ENCODE assay signal across 1 cellular context in genomic region chr16:72948238-72948559, GRCh38.
TF ChIP-seq lines count a peak whose summit lies in the region.

No MANE protein-coding gene starts in this region.

TF ChIP-seq in HepG2, 621 proteins besides CTCF, POLR2A, EP300 and RAD21 (continued from another document and continues in another):
- TF ChIP-seq ZNF576 (CRISPR knock-in tag; IDR thresholded peaks at IDR 0.05) (no peak), REL (CRISPR knock-in tag; conservative IDR thresholded peaks at IDR 0.05) (no peak), ZNF414 (CRISPR knock-in tag; IDR thresholded peaks at IDR 0.05) (peak; percentile 34; the same call in 1 of the 2 replicates), HDAC6 (IDR thresholded peaks at IDR 0.05; ENCODE audit: low read depth, low read length) (no peak), ESRRA (CRISPR knock-in tag; IDR thresholded peaks at IDR 0.05; ENCODE audit: low read depth) (peak; percentile 10; the same call in 1 of the 2 replicates), ZNF781 (CRISPR knock-in tag; IDR thresholded peaks at IDR 0.05; ENCODE audit: borderline replicate concordance, not compliant biosample characterization) (peak; percentile 43), STAT5B (CRISPR knock-in tag; IDR thresholded peaks at IDR 0.05) (no peak), ARNTL (CRISPR knock-in tag; IDR thresholded peaks at IDR 0.05) (0 out of 2 replicates have a peak, but pooled peaks have one; percentile 15), XRCC5 (optimal IDR thresholded peaks at IDR 0.05; ENCODE audit: low read length) (peak; percentile 8), FOXJ3 (CRISPR knock-in tag; IDR thresholded peaks at IDR 0.05; ENCODE audit: borderline replicate concordance) (0 out of 2 replicates have a peak, but pooled peaks have one; percentile 5), EEA1 (CRISPR knock-in tag; IDR thresholded peaks at IDR 0.05; ENCODE audit: borderline replicate concordance) (no peak), JUN (CRISPR knock-in tag; IDR thresholded peaks at IDR 0.05) (0 out of 2 replicates have a peak, but pooled peaks have one; percentile 13), ZNF703 (CRISPR knock-in tag; IDR thresholded peaks at IDR 0.05; ENCODE audit: borderline replicate concordance) (0 out of 2 replicates have a peak, but pooled peaks have one; percentile 6), MLX (CRISPR knock-in tag; IDR thresholded peaks at IDR 0.05) (no peak), NCOA2 (CRISPR knock-in tag; IDR thresholded peaks at IDR 0.05) (no peak), KLF9 (CRISPR knock-in tag; IDR thresholded peaks at IDR 0.05; ENCODE audit: low read depth) (0 out of 2 replicates have a peak, but pooled peaks have one; percentile 1), ZNF891 (CRISPR knock-in tag; IDR thresholded peaks at IDR 0.05) (no peak), ZNF7 (CRISPR knock-in tag; IDR thresholded peaks at IDR 0.05) (no peak), ZNF782 (CRISPR knock-in tag; IDR thresholded peaks at IDR 0.05; ENCODE audit: borderline replicate concordance) (no peak), PAWR (CRISPR knock-in tag; IDR thresholded peaks at IDR 0.05; ENCODE audit: borderline replicate concordance) (no peak), MAFF (IDR thresholded peaks at IDR 0.05; ENCODE audit: low read depth, low read length) (no peak), KLF16 (CRISPR knock-in tag; IDR thresholded peaks at IDR 0.05) (no peak), GFI1 (CRISPR knock-in tag; IDR thresholded peaks at IDR 0.05; ENCODE audit: borderline replicate concordance) (peak; percentile 13; the same call in 1 of the 2 replicates), KDM5A (IDR thresholded peaks at IDR 0.05; ENCODE audit: borderline replicate concordance, low read length) (no peak), CCAR2 (optimal IDR thresholded peaks at IDR 0.05; ENCODE audit: low read depth, low read length) (no peak), DR1 (CRISPR knock-in tag; IDR thresholded peaks at IDR 0.05) (no peak), DPF2 (CRISPR knock-in tag; IDR thresholded peaks at IDR 0.05; ENCODE audit: borderline replicate concordance, low read depth) (no peak), TIGD3 (CRISPR knock-in tag; IDR thresholded peaks at IDR 0.05; ENCODE audit: borderline replicate concordance) (0 out of 2 replicates have a peak, but pooled peaks have one; percentile 23)
- TF ChIP-seq, protein P1, sequence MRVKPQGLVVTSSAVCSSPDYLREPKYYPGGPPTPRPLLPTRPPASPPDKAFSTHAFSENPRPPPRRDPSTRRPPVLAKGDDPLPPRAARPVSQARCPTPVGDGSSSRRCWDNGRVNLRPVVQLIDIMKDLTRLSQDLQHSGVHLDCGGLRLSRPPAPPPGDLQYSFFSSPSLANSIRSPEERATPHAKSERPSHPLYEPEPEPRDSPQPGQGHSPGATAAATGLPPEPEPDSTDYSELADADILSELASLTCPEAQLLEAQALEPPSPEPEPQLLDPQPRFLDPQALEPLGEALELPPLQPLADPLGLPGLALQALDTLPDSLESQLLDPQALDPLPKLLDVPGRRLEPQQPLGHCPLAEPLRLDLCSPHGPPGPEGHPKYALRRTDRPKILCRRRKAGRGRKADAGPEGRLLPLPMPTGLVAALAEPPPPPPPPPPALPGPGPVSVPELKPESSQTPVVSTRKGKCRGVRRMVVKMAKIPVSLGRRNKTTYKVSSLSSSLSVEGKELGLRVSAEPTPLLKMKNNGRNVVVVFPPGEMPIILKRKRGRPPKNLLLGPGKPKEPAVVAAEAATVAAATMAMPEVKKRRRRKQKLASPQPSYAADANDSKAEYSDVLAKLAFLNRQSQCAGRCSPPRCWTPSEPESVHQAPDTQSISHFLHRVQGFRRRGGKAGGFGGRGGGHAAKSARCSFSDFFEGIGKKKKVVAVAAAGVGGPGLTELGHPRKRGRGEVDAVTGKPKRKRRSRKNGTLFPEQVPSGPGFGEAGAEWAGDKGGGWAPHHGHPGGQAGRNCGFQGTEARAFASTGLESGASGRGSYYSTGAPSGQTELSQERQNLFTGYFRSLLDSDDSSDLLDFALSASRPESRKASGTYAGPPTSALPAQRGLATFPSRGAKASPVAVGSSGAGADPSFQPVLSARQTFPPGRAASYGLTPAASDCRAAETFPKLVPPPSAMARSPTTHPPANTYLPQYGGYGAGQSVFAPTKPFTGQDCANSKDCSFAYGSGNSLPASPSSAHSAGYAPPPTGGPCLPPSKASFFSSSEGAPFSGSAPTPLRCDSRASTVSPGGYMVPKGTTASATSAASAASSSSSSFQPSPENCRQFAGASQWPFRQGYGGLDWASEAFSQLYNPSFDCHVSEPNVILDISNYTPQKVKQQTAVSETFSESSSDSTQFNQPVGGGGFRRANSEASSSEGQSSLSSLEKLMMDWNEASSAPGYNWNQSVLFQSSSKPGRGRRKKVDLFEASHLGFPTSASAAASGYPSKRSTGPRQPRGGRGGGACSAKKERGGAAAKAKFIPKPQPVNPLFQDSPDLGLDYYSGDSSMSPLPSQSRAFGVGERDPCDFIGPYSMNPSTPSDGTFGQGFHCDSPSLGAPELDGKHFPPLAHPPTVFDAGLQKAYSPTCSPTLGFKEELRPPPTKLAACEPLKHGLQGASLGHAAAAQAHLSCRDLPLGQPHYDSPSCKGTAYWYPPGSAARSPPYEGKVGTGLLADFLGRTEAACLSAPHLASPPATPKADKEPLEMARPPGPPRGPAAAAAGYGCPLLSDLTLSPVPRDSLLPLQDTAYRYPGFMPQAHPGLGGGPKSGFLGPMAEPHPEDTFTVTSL (CRISPR knock-in tag; IDR thresholded peaks at IDR 0.05; ENCODE audit: borderline replicate concordance): no peak
- TF ChIP-seq, protein P2, sequence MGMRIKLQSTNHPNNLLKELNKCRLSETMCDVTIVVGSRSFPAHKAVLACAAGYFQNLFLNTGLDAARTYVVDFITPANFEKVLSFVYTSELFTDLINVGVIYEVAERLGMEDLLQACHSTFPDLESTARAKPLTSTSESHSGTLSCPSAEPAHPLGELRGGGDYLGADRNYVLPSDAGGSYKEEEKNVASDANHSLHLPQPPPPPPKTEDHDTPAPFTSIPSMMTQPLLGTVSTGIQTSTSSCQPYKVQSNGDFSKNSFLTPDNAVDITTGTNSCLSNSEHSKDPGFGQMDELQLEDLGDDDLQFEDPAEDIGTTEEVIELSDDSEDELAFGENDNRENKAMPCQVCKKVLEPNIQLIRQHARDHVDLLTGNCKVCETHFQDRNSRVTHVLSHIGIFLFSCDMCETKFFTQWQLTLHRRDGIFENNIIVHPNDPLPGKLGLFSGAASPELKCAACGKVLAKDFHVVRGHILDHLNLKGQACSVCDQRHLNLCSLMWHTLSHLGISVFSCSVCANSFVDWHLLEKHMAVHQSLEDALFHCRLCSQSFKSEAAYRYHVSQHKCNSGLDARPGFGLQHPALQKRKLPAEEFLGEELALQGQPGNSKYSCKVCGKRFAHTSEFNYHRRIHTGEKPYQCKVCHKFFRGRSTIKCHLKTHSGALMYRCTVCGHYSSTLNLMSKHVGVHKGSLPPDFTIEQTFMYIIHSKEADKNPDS (CRISPR knock-in tag; IDR thresholded peaks at IDR 0.05): no peak
- TF ChIP-seq, protein P3, sequence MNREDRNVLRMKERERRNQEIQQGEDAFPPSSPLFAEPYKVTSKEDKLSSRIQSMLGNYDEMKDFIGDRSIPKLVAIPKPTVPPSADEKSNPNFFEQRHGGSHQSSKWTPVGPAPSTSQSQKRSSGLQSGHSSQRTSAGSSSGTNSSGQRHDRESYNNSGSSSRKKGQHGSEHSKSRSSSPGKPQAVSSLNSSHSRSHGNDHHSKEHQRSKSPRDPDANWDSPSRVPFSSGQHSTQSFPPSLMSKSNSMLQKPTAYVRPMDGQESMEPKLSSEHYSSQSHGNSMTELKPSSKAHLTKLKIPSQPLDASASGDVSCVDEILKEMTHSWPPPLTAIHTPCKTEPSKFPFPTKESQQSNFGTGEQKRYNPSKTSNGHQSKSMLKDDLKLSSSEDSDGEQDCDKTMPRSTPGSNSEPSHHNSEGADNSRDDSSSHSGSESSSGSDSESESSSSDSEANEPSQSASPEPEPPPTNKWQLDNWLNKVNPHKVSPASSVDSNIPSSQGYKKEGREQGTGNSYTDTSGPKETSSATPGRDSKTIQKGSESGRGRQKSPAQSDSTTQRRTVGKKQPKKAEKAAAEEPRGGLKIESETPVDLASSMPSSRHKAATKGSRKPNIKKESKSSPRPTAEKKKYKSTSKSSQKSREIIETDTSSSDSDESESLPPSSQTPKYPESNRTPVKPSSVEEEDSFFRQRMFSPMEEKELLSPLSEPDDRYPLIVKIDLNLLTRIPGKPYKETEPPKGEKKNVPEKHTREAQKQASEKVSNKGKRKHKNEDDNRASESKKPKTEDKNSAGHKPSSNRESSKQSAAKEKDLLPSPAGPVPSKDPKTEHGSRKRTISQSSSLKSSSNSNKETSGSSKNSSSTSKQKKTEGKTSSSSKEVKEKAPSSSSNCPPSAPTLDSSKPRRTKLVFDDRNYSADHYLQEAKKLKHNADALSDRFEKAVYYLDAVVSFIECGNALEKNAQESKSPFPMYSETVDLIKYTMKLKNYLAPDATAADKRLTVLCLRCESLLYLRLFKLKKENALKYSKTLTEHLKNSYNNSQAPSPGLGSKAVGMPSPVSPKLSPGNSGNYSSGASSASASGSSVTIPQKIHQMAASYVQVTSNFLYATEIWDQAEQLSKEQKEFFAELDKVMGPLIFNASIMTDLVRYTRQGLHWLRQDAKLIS (CRISPR knock-in tag; IDR thresholded peaks at IDR 0.05): no peak
- TF ChIP-seq, protein P4, sequence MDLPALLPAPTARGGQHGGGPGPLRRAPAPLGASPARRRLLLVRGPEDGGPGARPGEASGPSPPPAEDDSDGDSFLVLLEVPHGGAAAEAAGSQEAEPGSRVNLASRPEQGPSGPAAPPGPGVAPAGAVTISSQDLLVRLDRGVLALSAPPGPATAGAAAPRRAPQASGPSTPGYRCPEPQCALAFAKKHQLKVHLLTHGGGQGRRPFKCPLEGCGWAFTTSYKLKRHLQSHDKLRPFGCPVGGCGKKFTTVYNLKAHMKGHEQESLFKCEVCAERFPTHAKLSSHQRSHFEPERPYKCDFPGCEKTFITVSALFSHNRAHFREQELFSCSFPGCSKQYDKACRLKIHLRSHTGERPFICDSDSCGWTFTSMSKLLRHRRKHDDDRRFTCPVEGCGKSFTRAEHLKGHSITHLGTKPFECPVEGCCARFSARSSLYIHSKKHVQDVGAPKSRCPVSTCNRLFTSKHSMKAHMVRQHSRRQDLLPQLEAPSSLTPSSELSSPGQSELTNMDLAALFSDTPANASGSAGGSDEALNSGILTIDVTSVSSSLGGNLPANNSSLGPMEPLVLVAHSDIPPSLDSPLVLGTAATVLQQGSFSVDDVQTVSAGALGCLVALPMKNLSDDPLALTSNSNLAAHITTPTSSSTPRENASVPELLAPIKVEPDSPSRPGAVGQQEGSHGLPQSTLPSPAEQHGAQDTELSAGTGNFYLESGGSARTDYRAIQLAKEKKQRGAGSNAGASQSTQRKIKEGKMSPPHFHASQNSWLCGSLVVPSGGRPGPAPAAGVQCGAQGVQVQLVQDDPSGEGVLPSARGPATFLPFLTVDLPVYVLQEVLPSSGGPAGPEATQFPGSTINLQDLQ (CRISPR knock-in tag; IDR thresholded peaks at IDR 0.05): no peak; the same call in 1 of the 2 replicates
- TF ChIP-seq, protein P5, sequence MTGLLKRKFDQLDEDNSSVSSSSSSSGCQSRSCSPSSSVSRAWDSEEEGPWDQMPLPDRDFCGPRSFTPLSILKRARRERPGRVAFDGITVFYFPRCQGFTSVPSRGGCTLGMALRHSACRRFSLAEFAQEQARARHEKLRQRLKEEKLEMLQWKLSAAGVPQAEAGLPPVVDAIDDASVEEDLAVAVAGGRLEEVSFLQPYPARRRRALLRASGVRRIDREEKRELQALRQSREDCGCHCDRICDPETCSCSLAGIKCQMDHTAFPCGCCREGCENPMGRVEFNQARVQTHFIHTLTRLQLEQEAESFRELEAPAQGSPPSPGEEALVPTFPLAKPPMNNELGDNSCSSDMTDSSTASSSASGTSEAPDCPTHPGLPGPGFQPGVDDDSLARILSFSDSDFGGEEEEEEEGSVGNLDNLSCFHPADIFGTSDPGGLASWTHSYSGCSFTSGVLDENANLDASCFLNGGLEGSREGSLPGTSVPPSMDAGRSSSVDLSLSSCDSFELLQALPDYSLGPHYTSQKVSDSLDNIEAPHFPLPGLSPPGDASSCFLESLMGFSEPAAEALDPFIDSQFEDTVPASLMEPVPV (CRISPR knock-in tag; IDR thresholded peaks at IDR 0.05): no peak
- TF ChIP-seq, protein P6, sequence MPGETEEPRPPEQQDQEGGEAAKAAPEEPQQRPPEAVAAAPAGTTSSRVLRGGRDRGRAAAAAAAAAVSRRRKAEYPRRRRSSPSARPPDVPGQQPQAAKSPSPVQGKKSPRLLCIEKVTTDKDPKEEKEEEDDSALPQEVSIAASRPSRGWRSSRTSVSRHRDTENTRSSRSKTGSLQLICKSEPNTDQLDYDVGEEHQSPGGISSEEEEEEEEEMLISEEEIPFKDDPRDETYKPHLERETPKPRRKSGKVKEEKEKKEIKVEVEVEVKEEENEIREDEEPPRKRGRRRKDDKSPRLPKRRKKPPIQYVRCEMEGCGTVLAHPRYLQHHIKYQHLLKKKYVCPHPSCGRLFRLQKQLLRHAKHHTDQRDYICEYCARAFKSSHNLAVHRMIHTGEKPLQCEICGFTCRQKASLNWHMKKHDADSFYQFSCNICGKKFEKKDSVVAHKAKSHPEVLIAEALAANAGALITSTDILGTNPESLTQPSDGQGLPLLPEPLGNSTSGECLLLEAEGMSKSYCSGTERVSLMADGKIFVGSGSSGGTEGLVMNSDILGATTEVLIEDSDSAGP (CRISPR knock-in tag; IDR thresholded peaks at IDR 0.05; ENCODE audit: borderline replicate concordance): peak; percentile 69; the same call in 1 of the 2 replicates
